In genomic region chr1:205438213-205439158, GRCh38 we compare ENCODE assay signal across 1 cellular context.
A peak's percentile ranks its signal among the peaks of the same experiment; 100 is the strongest.
TF ChIP-seq lines count a peak whose summit lies in the region.

No MANE protein-coding gene starts in this region.

TF ChIP-seq in HepG2, 621 proteins besides CTCF, POLR2A, EP300 and RAD21 (continued from another document):
- TF ChIP-seq DR1 (CRISPR knock-in tag; IDR thresholded peaks at IDR 0.05) (no peak), MTA3 (CRISPR knock-in tag; IDR thresholded peaks at IDR 0.05) (no peak), KDM2A (CRISPR knock-in tag; IDR thresholded peaks at IDR 0.05; ENCODE audit: borderline replicate concordance, low read depth) (peak; percentile 19; the same call in 1 of the 2 replicates), ZNF619 (CRISPR knock-in tag; IDR thresholded peaks at IDR 0.05) (no peak), ISL2 (CRISPR knock-in tag; IDR thresholded peaks at IDR 0.05) (no peak), DZIP1 (CRISPR knock-in tag; IDR thresholded peaks at IDR 0.05) (no peak), HNF1A (IDR thresholded peaks at IDR 0.05; ENCODE audit: low read depth) (no peak), HNF1A (CRISPR knock-in tag; IDR thresholded peaks at IDR 0.05; ENCODE audit: borderline replicate concordance) (no peak), ZNF317 (CRISPR knock-in tag; IDR thresholded peaks at IDR 0.05) (0 out of 2 replicates have a peak, but pooled peaks have one; percentile 20), GPN1 (CRISPR knock-in tag; IDR thresholded peaks at IDR 0.05; ENCODE audit: borderline replicate concordance) (no peak), RELA (CRISPR knock-in tag; IDR thresholded peaks at IDR 0.05) (no peak), ZNF556 (CRISPR knock-in tag; IDR thresholded peaks at IDR 0.05; ENCODE audit: borderline replicate concordance) (peak; percentile 38; the same call in 1 of the 2 replicates), ZNF280D (CRISPR knock-in tag; IDR thresholded peaks at IDR 0.05) (no peak), ZNF44 (CRISPR knock-in tag; IDR thresholded peaks at IDR 0.05) (no peak), IKZF1 (IDR thresholded peaks at IDR 0.05) (no peak), POLR2G (IDR thresholded peaks at IDR 0.05; ENCODE audit: low read depth, low read length) (peak; percentile 68), SCMH1 (CRISPR knock-in tag; IDR thresholded peaks at IDR 0.05; ENCODE audit: borderline replicate concordance) (no peak), XRCC5 (optimal IDR thresholded peaks at IDR 0.05; ENCODE audit: low read length) (peak; percentile 83), CBX5 (CRISPR knock-in tag; IDR thresholded peaks at IDR 0.05; ENCODE audit: borderline replicate concordance) (0 out of 2 replicates have a peak, but pooled peaks have one; percentile 13), FIP1L1 (IDR thresholded peaks at IDR 0.05; ENCODE audit: borderline replicate concordance, insufficient read depth, low read depth, low read length) (0 out of 2 replicates have a peak, but pooled peaks have one; percentile 11), ELF3 (CRISPR knock-in tag; IDR thresholded peaks at IDR 0.05) (0 out of 2 replicates have a peak, but pooled peaks have one; percentile 22), THAP11 (CRISPR knock-in tag; IDR thresholded peaks at IDR 0.05) (no peak), SOX6 (IDR thresholded peaks at IDR 0.05) (no peak), SOX6 (CRISPR knock-in tag; IDR thresholded peaks at IDR 0.05) (0 out of 2 replicates have a peak, but pooled peaks have one; percentile 19), ZNF501 (CRISPR knock-in tag; IDR thresholded peaks at IDR 0.05) (peak; percentile 42; the same call in 1 of the 2 replicates), ZNF24 (IDR thresholded peaks at IDR 0.05) (no peak), ZKSCAN5 (CRISPR knock-in tag; IDR thresholded peaks at IDR 0.05) (no peak), ZNF770 (CRISPR knock-in tag; IDR thresholded peaks at IDR 0.05) (peak; percentile 63)
- TF ChIP-seq, protein P1, sequence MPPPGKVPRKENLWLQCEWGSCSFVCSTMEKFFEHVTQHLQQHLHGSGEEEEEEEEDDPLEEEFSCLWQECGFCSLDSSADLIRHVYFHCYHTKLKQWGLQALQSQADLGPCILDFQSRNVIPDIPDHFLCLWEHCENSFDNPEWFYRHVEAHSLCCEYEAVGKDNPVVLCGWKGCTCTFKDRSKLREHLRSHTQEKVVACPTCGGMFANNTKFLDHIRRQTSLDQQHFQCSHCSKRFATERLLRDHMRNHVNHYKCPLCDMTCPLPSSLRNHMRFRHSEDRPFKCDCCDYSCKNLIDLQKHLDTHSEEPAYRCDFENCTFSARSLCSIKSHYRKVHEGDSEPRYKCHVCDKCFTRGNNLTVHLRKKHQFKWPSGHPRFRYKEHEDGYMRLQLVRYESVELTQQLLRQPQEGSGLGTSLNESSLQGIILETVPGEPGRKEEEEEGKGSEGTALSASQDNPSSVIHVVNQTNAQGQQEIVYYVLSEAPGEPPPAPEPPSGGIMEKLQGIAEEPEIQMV (CRISPR knock-in tag; IDR thresholded peaks at IDR 0.05; ENCODE audit: low read depth), result no peak; the same call in 1 of the 2 replicates
- TF ChIP-seq, protein P2, sequence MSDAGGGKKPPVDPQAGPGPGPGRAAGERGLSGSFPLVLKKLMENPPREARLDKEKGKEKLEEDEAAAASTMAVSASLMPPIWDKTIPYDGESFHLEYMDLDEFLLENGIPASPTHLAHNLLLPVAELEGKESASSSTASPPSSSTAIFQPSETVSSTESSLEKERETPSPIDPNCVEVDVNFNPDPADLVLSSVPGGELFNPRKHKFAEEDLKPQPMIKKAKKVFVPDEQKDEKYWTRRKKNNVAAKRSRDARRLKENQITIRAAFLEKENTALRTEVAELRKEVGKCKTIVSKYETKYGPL (CRISPR knock-in tag; IDR thresholded peaks at IDR 0.05), result no peak
- TF ChIP-seq, protein P3, sequence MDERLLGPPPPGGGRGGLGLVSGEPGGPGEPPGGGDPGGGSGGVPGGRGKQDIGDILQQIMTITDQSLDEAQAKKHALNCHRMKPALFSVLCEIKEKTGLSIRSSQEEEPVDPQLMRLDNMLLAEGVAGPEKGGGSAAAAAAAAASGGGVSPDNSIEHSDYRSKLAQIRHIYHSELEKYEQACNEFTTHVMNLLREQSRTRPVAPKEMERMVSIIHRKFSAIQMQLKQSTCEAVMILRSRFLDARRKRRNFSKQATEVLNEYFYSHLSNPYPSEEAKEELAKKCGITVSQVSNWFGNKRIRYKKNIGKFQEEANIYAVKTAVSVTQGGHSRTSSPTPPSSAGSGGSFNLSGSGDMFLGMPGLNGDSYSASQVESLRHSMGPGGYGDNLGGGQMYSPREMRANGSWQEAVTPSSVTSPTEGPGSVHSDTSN (CRISPR knock-in tag; IDR thresholded peaks at IDR 0.05), result no peak
